In genomic region chr1:211420845-211421454, GRCh38 we compare ENCODE assay signal across 1 cellular context.
TF ChIP-seq lines count a peak whose summit lies in the region.

No MANE protein-coding gene starts in this region.

TF ChIP-seq in GM23338, 12 proteins besides CTCF, POLR2A, EP300 and RAD21 (continued from another document):
- TF ChIP-seq, protein P1, sequence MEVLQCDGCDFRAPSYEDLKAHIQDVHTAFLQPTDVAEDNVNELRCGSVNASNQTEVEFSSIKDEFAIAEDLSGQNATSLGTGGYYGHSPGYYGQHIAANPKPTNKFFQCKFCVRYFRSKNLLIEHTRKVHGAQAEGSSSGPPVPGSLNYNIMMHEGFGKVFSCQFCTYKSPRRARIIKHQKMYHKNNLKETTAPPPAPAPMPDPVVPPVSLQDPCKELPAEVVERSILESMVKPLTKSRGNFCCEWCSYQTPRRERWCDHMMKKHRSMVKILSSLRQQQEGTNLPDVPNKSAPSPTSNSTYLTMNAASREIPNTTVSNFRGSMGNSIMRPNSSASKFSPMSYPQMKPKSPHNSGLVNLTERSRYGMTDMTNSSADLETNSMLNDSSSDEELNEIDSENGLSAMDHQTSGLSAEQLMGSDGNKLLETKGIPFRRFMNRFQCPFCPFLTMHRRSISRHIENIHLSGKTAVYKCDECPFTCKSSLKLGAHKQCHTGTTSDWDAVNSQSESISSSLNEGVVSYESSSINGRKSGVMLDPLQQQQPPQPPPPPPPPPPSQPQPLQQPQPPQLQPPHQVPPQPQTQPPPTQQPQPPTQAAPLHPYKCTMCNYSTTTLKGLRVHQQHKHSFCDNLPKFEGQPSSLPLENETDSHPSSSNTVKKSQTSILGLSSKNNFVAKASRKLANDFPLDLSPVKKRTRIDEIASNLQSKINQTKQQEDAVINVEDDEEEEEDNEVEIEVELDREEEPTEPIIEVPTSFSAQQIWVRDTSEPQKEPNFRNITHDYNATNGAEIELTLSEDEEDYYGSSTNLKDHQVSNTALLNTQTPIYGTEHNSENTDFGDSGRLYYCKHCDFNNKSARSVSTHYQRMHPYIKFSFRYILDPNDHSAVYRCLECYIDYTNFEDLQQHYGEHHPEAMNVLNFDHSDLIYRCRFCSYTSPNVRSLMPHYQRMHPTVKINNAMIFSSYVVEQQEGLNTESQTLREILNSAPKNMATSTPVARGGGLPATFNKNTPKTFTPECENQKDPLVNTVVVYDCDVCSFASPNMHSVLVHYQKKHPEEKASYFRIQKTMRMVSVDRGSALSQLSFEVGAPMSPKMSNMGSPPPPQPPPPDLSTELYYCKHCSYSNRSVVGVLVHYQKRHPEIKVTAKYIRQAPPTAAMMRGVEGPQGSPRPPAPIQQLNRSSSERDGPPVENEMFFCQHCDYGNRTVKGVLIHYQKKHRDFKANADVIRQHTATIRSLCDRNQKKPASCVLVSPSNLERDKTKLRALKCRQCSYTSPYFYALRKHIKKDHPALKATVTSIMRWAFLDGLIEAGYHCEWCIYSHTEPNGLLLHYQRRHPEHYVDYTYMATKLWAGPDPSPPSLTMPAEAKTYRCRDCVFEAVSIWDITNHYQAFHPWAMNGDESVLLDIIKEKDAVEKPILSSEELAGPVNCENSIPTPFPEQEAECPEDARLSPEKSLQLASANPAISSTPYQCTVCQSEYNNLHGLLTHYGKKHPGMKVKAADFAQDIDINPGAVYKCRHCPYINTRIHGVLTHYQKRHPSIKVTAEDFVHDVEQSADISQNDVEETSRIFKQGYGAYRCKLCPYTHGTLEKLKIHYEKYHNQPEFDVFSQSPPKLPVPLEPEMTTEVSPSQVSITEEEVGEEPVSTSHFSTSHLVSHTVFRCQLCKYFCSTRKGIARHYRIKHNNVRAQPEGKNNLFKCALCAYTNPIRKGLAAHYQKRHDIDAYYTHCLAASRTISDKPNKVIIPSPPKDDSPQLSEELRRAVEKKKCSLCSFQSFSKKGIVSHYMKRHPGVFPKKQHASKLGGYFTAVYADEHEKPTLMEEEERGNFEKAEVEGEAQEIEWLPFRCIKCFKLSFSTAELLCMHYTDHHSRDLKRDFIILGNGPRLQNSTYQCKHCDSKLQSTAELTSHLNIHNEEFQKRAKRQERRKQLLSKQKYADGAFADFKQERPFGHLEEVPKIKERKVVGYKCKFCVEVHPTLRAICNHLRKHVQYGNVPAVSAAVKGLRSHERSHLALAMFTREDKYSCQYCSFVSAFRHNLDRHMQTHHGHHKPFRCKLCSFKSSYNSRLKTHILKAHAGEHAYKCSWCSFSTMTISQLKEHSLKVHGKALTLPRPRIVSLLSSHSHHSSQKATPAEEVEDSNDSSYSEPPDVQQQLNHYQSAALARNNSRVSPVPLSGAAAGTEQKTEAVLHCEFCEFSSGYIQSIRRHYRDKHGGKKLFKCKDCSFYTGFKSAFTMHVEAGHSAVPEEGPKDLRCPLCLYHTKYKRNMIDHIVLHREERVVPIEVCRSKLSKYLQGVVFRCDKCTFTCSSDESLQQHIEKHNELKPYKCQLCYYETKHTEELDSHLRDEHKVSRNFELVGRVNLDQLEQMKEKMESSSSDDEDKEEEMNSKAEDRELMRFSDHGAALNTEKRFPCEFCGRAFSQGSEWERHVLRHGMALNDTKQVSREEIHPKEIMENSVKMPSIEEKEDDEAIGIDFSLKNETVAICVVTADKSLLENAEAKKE (CRISPR knock-in tag; IDR thresholded peaks at IDR 0.05), result no peak
- no peak for TF ChIP-seq STAT1 (IDR thresholded peaks at IDR 0.05; ENCODE audit: unreplicated experiment)
